Comparison of ENCODE assay signal across 1 cellular context in genomic region chr14:85250369-85250768, GRCh38.
TF ChIP-seq lines count a peak whose summit lies in the region.

No MANE protein-coding gene starts in this region.

TF ChIP-seq in GM23338, 12 proteins besides CTCF, POLR2A, EP300 and RAD21 (continued from another document):
- TF ChIP-seq, protein P1, sequence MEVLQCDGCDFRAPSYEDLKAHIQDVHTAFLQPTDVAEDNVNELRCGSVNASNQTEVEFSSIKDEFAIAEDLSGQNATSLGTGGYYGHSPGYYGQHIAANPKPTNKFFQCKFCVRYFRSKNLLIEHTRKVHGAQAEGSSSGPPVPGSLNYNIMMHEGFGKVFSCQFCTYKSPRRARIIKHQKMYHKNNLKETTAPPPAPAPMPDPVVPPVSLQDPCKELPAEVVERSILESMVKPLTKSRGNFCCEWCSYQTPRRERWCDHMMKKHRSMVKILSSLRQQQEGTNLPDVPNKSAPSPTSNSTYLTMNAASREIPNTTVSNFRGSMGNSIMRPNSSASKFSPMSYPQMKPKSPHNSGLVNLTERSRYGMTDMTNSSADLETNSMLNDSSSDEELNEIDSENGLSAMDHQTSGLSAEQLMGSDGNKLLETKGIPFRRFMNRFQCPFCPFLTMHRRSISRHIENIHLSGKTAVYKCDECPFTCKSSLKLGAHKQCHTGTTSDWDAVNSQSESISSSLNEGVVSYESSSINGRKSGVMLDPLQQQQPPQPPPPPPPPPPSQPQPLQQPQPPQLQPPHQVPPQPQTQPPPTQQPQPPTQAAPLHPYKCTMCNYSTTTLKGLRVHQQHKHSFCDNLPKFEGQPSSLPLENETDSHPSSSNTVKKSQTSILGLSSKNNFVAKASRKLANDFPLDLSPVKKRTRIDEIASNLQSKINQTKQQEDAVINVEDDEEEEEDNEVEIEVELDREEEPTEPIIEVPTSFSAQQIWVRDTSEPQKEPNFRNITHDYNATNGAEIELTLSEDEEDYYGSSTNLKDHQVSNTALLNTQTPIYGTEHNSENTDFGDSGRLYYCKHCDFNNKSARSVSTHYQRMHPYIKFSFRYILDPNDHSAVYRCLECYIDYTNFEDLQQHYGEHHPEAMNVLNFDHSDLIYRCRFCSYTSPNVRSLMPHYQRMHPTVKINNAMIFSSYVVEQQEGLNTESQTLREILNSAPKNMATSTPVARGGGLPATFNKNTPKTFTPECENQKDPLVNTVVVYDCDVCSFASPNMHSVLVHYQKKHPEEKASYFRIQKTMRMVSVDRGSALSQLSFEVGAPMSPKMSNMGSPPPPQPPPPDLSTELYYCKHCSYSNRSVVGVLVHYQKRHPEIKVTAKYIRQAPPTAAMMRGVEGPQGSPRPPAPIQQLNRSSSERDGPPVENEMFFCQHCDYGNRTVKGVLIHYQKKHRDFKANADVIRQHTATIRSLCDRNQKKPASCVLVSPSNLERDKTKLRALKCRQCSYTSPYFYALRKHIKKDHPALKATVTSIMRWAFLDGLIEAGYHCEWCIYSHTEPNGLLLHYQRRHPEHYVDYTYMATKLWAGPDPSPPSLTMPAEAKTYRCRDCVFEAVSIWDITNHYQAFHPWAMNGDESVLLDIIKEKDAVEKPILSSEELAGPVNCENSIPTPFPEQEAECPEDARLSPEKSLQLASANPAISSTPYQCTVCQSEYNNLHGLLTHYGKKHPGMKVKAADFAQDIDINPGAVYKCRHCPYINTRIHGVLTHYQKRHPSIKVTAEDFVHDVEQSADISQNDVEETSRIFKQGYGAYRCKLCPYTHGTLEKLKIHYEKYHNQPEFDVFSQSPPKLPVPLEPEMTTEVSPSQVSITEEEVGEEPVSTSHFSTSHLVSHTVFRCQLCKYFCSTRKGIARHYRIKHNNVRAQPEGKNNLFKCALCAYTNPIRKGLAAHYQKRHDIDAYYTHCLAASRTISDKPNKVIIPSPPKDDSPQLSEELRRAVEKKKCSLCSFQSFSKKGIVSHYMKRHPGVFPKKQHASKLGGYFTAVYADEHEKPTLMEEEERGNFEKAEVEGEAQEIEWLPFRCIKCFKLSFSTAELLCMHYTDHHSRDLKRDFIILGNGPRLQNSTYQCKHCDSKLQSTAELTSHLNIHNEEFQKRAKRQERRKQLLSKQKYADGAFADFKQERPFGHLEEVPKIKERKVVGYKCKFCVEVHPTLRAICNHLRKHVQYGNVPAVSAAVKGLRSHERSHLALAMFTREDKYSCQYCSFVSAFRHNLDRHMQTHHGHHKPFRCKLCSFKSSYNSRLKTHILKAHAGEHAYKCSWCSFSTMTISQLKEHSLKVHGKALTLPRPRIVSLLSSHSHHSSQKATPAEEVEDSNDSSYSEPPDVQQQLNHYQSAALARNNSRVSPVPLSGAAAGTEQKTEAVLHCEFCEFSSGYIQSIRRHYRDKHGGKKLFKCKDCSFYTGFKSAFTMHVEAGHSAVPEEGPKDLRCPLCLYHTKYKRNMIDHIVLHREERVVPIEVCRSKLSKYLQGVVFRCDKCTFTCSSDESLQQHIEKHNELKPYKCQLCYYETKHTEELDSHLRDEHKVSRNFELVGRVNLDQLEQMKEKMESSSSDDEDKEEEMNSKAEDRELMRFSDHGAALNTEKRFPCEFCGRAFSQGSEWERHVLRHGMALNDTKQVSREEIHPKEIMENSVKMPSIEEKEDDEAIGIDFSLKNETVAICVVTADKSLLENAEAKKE (CRISPR knock-in tag; IDR thresholded peaks at IDR 0.05) = peak; percentile 89; the same call in 1 of the 2 replicates
- TF ChIP-seq EZH2 (IDR thresholded peaks at IDR 0.05; ENCODE audit: low read depth, unreplicated experiment) = no peak
